Comparison of ENCODE assay signal across 10 cellular contexts in genomic region chr4:185504098-185505047, GRCh38. TPM values are rescaled to one million over a fixed set of nuclear protein-coding genes. Genes with fewer than 3 reads are reported as not detected.
DNase-seq lines count a peak whose midpoint lies in the region; ATAC-seq, FAIRE-seq and TF ChIP-seq lines count a peak whose summit lies in the region.
"Had no signal": no experiment of that assay in that cellular context is flagged by ENCODE, and none has a peak within 500 bp of the region (broad histone marks: within the 10 kb centered on the region; RNA-seq: fewer than 3 reads in every experiment).

No MANE protein-coding gene starts in this region.

- H2AFZ ChIP-seq in HepG2 (ENCODE audit: low read length) = no peak overlapping the region

- TF ChIP-seq EP300 in HepG2 (IDR thresholded peaks at IDR 0.05; ENCODE audit: low read depth in 2 of 2, low read length in 2 of 2) (peak; percentile 60 to 80), HepG2 (CRISPR knock-in tag; IDR thresholded peaks at IDR 0.05; ENCODE audit: borderline replicate concordance) (peak; percentile 48; the same call in 1 of the 2 replicates)

- H3K4me1 Mint-ChIP-seq in HFFc6 (ENCODE audit: low read depth) = peaks cover 12% of the 10 kb centered on the region
- H3K4me1 Mint-ChIP-seq in activated T-cell treated with anti-CD3 and anti-CD28 coated beads, Interleukin-2, amount 50 U/mL, for 4 hours (ENCODE audit: low read depth) = no peaks in the 10 kb centered on the region

- peak; percentile 3 for DNase-seq in HFFc6
- peak; percentile 29 to 44 (median 32) for DNase-seq in body of pancreas
- DNase-seq in HepG2 (ENCODE audit: low spot score) = peak; percentile 95
- peak; percentile 73 for DNase-seq in testis
- DNase-seq in activated T-cell treated with anti-CD3 and anti-CD28 coated beads, Interleukin-2, amount 50 U/mL, for 4 hours = no peak
- DNase-seq in Ammon's horn (ENCODE audit: low spot score) = no peak
- no peak for DNase-seq in dedifferentiated amniotic fluid mesenchymal stem cell (ENCODE audit: extremely low spot score)
- DNase-seq: activated CD4-positive, alpha-beta T cell treated with anti-CD3 and anti-CD28 coated beads for 4 hours had no signal

- BruUV-seq in HepG2 (replicated peaks; lab: Mats Ljungman, UMichigan) = TSS peak; percentile 94

- peak overlapping the region; percentile 71 for H3K4me2 ChIP-seq in HepG2 (ENCODE audit: low read depth, low read length)

- POLR2A ChIA-PET in HepG2 (lab: Yijun Ruan, JAX) = interaction anchor here (0.6 to 1.6 kb wide), 5 partner anchors 9 to 230 kb away, joined by 3 to 8 read pairs (median 5); partner anchors contain the start of genes ANKRD37 and PDLIM3

- peak overlapping the region; percentile 82 for H3K4me3 Mint-ChIP-seq in HFFc6
- H3K4me3 Mint-ChIP-seq in activated T-cell treated with anti-CD3 and anti-CD28 coated beads, Interleukin-2, amount 50 U/mL, for 4 hours = no peak overlapping the region

- no peak overlapping the region for H3K4me3 ChIP-seq in body of pancreas
- H3K4me3 ChIP-seq in HepG2 (replicated peaks in 1 of 3; ENCODE audit: insufficient read depth in 1 of 3, low read depth in 2 of 3, low read length in 3 of 3) = peak overlapping the region; percentile 48 to 57 (median 53)
- no peak overlapping the region for H3K4me3 ChIP-seq in testis

- H3K27me3 ChIP-seq in body of pancreas (no peaks in the 10 kb centered on the region), HepG2 (ENCODE audit: control insufficient read depth in 1 of 2, insufficient read depth in 2 of 2, low read length in 2 of 2) (no peaks in the 10 kb centered on the region), testis (no peaks in the 10 kb centered on the region)

- WGBS in body of pancreas, 2 donors = 83 to 85% methylated on average over 21 of the region's 21 CpGs
- 2% methylated on average over 21 of the region's 21 CpGs for WGBS in HepG2 (ENCODE audit: low lambda C conversion rate)
- 49 to 58% methylated on average over 21 of the region's 21 CpGs for WGBS in testis, 2 donors

- no peaks in the 10 kb centered on the region for H3K79me2 ChIP-seq in HepG2 (ENCODE audit: insufficient read depth, low read length)

- H3K4me1 ChIP-seq in body of pancreas (no peaks in the 10 kb centered on the region), HepG2 (ENCODE audit: insufficient read depth, low read length) (peaks cover 56% of the 10 kb centered on the region), testis (no peaks in the 10 kb centered on the region)

- no peak for TF ChIP-seq CTCF in HFFc6 (IDR thresholded peaks at IDR 0.05)
- no peak for TF ChIP-seq CTCF in body of pancreas (IDR thresholded peaks at IDR 0.05)
- peak; percentile 17; the same call in 1 of the 2 replicates for TF ChIP-seq CTCF in HepG2 (CRISPR knock-in tag; IDR thresholded peaks at IDR 0.05)
- no peak for TF ChIP-seq CTCF in testis (IDR thresholded peaks at IDR 0.05)

- TF ChIP-seq POLR2A in body of pancreas (IDR thresholded peaks at IDR 0.05) = no peak
- no peak for TF ChIP-seq POLR2A in HepG2 (IDR thresholded peaks at IDR 0.05; ENCODE audit: insufficient read depth in 1 of 2, low read depth in 2 of 2, low read length in 2 of 2)
- no peak for TF ChIP-seq POLR2A in testis (IDR thresholded peaks at IDR 0.05)

- in situ Hi-C loops in HepG2 (cut with HindIII; ENCODE audit: extremely low pct_ligation_motif_present, low pct_unique_long_range_greater_than_20kb) = no loop called here

- no peak; the same call in 1 of the 2 replicates for TF ChIP-seq RAD21 in HepG2 (CRISPR knock-in tag; IDR thresholded peaks at IDR 0.05)

- H3K27ac ChIP-seq in body of pancreas (no peak overlapping the region), HepG2 (ENCODE audit: extremely low read length, insufficient read depth, low read length) (peak overlapping the region; percentile 70), testis (peak overlapping the region; percentile 12 to 39)

- H3K36me3 Mint-ChIP-seq in HFFc6 (ENCODE audit: low read depth) = peaks cover 6% of the 10 kb centered on the region; the same call in 1 of the 2 replicates
- H3K36me3 Mint-ChIP-seq in activated T-cell treated with anti-CD3 and anti-CD28 coated beads, Interleukin-2, amount 50 U/mL, for 4 hours (ENCODE audit: insufficient read depth) = no peaks in the 10 kb centered on the region

- CTCF ChIA-PET in HepG2 (lab: Yijun Ruan, JAX; ENCODE audit: low intra/inter-chr PET ratio, low total read pairs) = interaction anchor here (0.6 kb wide), 1 partner anchor 30 kb away, joined by 3 read pairs; no protein-coding TSS in a partner anchor

- H3K36me3 ChIP-seq in body of pancreas (replicated peaks in 1 of 2; ENCODE audit: insufficient read depth in 1 of 2, low read depth in 2 of 2) = no peaks in the 10 kb centered on the region
- no peaks in the 10 kb centered on the region for H3K36me3 ChIP-seq in HepG2 (replicated peaks in 1 of 2; ENCODE audit: control insufficient read depth in 1 of 2, insufficient read depth in 2 of 2, low read length in 2 of 2)
- H3K36me3 ChIP-seq in testis (ENCODE audit: low read depth, missing control alignments) = no peaks in the 10 kb centered on the region

- peak; percentile 96 for FAIRE-seq in HepG2 (lab: Jason Lieb, UNC)

- H3K9me3 ChIP-seq in body of pancreas = no peaks in the 10 kb centered on the region
- no peaks in the 10 kb centered on the region for H3K9me3 ChIP-seq in HepG2 (ENCODE audit: low read length)
- no peaks in the 10 kb centered on the region for H3K9me3 ChIP-seq in testis

- H4K20me1 ChIP-seq in HepG2 (ENCODE audit: insufficient read depth, low read length) = no peaks in the 10 kb centered on the region

- intact Hi-C loops in body of pancreas (cut with DNase I) (no loop called here), HepG2 (cut with micrococcal nuclease; ENCODE audit: unreplicated experiment) (loop anchor here (5.0 kb wide), 1 partner anchor 63 kb away; no protein-coding TSS in a partner anchor), testis (cut with DNase I; ENCODE audit: low total_unique reads) (no loop called here)

- peak overlapping the region; percentile 6; the same call in 1 of the 2 replicates for H3K27ac Mint-ChIP-seq in HFFc6

- peaks cover 7% of the 10 kb centered on the region for H3K9me3 Mint-ChIP-seq in HFFc6
- peaks cover 8% of the 10 kb centered on the region for H3K9me3 Mint-ChIP-seq in activated T-cell treated with anti-CD3 and anti-CD28 coated beads, Interleukin-2, amount 50 U/mL, for 4 hours

- peaks cover 12% of the 10 kb centered on the region for H3K27me3 Mint-ChIP-seq in HFFc6 (ENCODE audit: insufficient read depth)
- H3K27me3 Mint-ChIP-seq in activated T-cell treated with anti-CD3 and anti-CD28 coated beads, Interleukin-2, amount 50 U/mL, for 4 hours (ENCODE audit: low read depth) = peaks cover 31% of the 10 kb centered on the region
- H3K27me3 Mint-ChIP-seq: brain had no signal

- ATAC-seq in body of pancreas (peak; percentile 59), HepG2 (peak; percentile 97), HG02973 (IDR thresholded peaks at IDR 0.05; ENCODE audit: unreplicated experiment) (no peak)
- ATAC-seq in activated T-cell treated with anti-CD3 and anti-CD28 coated beads, Interleukin-2, amount 50 U/mL, for 4 hours = no peak

- H3K9ac ChIP-seq in HepG2 (ENCODE audit: insufficient read depth, low read depth, low read length) = peak overlapping the region; percentile 55

RNA-seq across cellular contexts. Expression of gene PDLIM3, which starts 30.9 kb away (rescaled TPM):
- total RNA-seq in HFFc6 (2021; fragmentation: NEBNext Ultra II Directional; extraction: Animal tissue kit (Norgen Biotek cat#: 25700)) = not detected
- total RNA-seq in body of pancreas (10 to 100 TPM; 22.1 to 40.2 TPM), HepG2 (2016; rRNA removed; fragmentation: Illumina TruSeq; extraction: Trizol) (5.9 and 6.3 TPM in 2 replicates), testis (10 to 100 TPM; 29.8 to 41.6 TPM)
- total RNA-seq in HepG2 (2016; cell fraction: cytosol; rRNA removed; fragmentation: Illumina TruSeq; extraction: Trizol; ENCODE audit: low read depth) = 2.5 and 3.1 TPM in 2 replicates
- 6.4 and 8.1 TPM in 2 replicates for total RNA-seq in HepG2 (2016; cell fraction: insoluble cytoplasmic fraction; rRNA removed; fragmentation: Illumina TruSeq; extraction: Trizol)
- total RNA-seq in HepG2 (2016; cell fraction: membrane; rRNA removed; fragmentation: Illumina TruSeq; extraction: Trizol) = 5.3 TPM in 2 replicates
- total RNA-seq in HepG2 (2016; cell fraction: nucleus; rRNA removed; fragmentation: Illumina TruSeq; extraction: Trizol) = 5.3 and 5.9 TPM in 2 replicates
- polyA plus RNA-seq in HepG2 (2011; rRNA removed) (14.0 and 14.8 TPM in 2 replicates), testis (ENCODE audit: insufficient read depth, low read depth, low replicate concordance) (66.4 TPM)
- 14.0 and 16.0 TPM in 2 replicates for polyA plus RNA-seq in HepG2 (2011; cell fraction: cytosol; rRNA removed)
- 10.4 and 14.3 TPM in 2 replicates for polyA plus RNA-seq in HepG2 (2011; cell fraction: nucleus; rRNA removed)
- 3.0 and 13.6 TPM in 2 replicates for polyA plus RNA-seq in HepG2 (2012)
- 3.0 and 3.2 TPM in 2 replicates for polyA plus RNA-seq in HepG2 (2016; cell fraction: cytosol; fragmentation: Illumina TruSeq; extraction: Trizol; ENCODE audit: low read depth)
- polyA plus RNA-seq in HepG2 (2016; cell fraction: insoluble cytoplasmic fraction; fragmentation: Illumina TruSeq; extraction: Trizol; ENCODE audit: low read depth) = 7.6 and 8.1 TPM in 2 replicates
- polyA plus RNA-seq in HepG2 (2016; cell fraction: membrane; fragmentation: Illumina TruSeq; extraction: Trizol; ENCODE audit: low read depth) = 3.8 and 4.4 TPM in 2 replicates
- 4.3 and 4.8 TPM in 2 replicates for polyA plus RNA-seq in HepG2 (2016; cell fraction: nucleus; fragmentation: Illumina TruSeq; extraction: Trizol; ENCODE audit: insufficient read depth, low read depth)
- polyA minus RNA-seq in HepG2 (2011; rRNA and poly(A)+ RNA removed; ENCODE audit: low replicate concordance) = 6.4 and 20.2 TPM in 2 replicates
- polyA minus RNA-seq in HepG2 (2011; cell fraction: cytosol; rRNA and poly(A)+ RNA removed) = 8.4 and 8.7 TPM in 2 replicates
- 17.7 and 18.2 TPM in 2 replicates for polyA minus RNA-seq in HepG2 (2011; cell fraction: nucleus; rRNA and poly(A)+ RNA removed)
- total RNA-seq in activated T-cell treated with anti-CD3 and anti-CD28 coated beads, Interleukin-2, amount 50 U/mL, for 4 hours = not detected

RNA-seq across cellular contexts. Expression of gene CCDC110, which starts 32.8 kb away (rescaled TPM):
- total RNA-seq in HFFc6 (2021; fragmentation: NEBNext Ultra II Directional; extraction: Animal tissue kit (Norgen Biotek cat#: 25700)) = not detected
- total RNA-seq in body of pancreas (10 to 100 TPM; 15.3 to 20.1 TPM), HepG2 (2016; rRNA removed; fragmentation: Illumina TruSeq; extraction: Trizol) (not detected in 2 replicates), testis (10 to 100 TPM; 39.1 to 78.1 TPM)
- total RNA-seq in HepG2 (2016; cell fraction: cytosol; rRNA removed; fragmentation: Illumina TruSeq; extraction: Trizol; ENCODE audit: low read depth) = not detected in 2 replicates
- total RNA-seq in HepG2 (2016; cell fraction: insoluble cytoplasmic fraction; rRNA removed; fragmentation: Illumina TruSeq; extraction: Trizol) = not detected in 2 replicates
- total RNA-seq in HepG2 (2016; cell fraction: membrane; rRNA removed; fragmentation: Illumina TruSeq; extraction: Trizol) = not detected in 2 replicates
- total RNA-seq in HepG2 (2016; cell fraction: nucleus; rRNA removed; fragmentation: Illumina TruSeq; extraction: Trizol) = not detected in 2 replicates
- polyA plus RNA-seq in HepG2 (2011; rRNA removed) (not detected in 2 replicates), testis (ENCODE audit: insufficient read depth, low read depth, low replicate concordance) (28.1 TPM)
- polyA plus RNA-seq in HepG2 (2011; cell fraction: cytosol; rRNA removed) = 0.06 TPM in 1 of 2 replicates, not detected in the other
- not detected in 2 replicates for polyA plus RNA-seq in HepG2 (2011; cell fraction: nucleus; rRNA removed)
- 0.16 and 0.35 TPM in 2 replicates for polyA plus RNA-seq in HepG2 (2012)
- polyA plus RNA-seq in HepG2 (2016; cell fraction: cytosol; fragmentation: Illumina TruSeq; extraction: Trizol; ENCODE audit: low read depth) = not detected in 2 replicates
- not detected in 2 replicates for polyA plus RNA-seq in HepG2 (2016; cell fraction: insoluble cytoplasmic fraction; fragmentation: Illumina TruSeq; extraction: Trizol; ENCODE audit: low read depth)
- polyA plus RNA-seq in HepG2 (2016; cell fraction: membrane; fragmentation: Illumina TruSeq; extraction: Trizol; ENCODE audit: low read depth) = not detected in 2 replicates
- polyA plus RNA-seq in HepG2 (2016; cell fraction: nucleus; fragmentation: Illumina TruSeq; extraction: Trizol; ENCODE audit: insufficient read depth, low read depth) = not detected in 2 replicates
- not detected in 2 replicates for polyA minus RNA-seq in HepG2 (2011; rRNA and poly(A)+ RNA removed; ENCODE audit: low replicate concordance)
- polyA minus RNA-seq in HepG2 (2011; cell fraction: cytosol; rRNA and poly(A)+ RNA removed) = not detected in 2 replicates
- polyA minus RNA-seq in HepG2 (2011; cell fraction: nucleus; rRNA and poly(A)+ RNA removed) = not detected in 2 replicates
- not detected for total RNA-seq in activated T-cell treated with anti-CD3 and anti-CD28 coated beads, Interleukin-2, amount 50 U/mL, for 4 hours

Comparison
In these comparisons a context has a peak if more than half of its experiments do, and no peak if none do; other contexts are left out.
1. DNase-seq: peak in HFFc6 (single experiment), body of pancreas (4 of 4), HepG2 (single experiment) and testis (single experiment); none in activated T-cell treated with anti-CD3 and anti-CD28 coated beads, Interleukin-2, amount 50 U/mL, for 4 hours (single experiment), Ammon's horn (single experiment) and dedifferentiated amniotic fluid mesenchymal stem cell (single experiment).
2. ATAC-seq: peak in body of pancreas (single experiment) and HepG2 (single experiment); none in activated T-cell treated with anti-CD3 and anti-CD28 coated beads, Interleukin-2, amount 50 U/mL, for 4 hours (0 of 2) and HG02973 (single experiment).
3. H3K27ac ChIP-seq: peak in HepG2 (single experiment) and testis (2 of 2); none in body of pancreas (0 of 4).
4. H3K4me3 ChIP-seq: peak in HepG2 (3 of 3); none in body of pancreas (0 of 2) and testis (0 of 2).
5. RNA of gene CCDC110, which starts 32.8 kb away (total RNA-seq): 39.1 to 78.1 TPM in testis and 15.3 to 20.1 TPM in body of pancreas; not detected in HFFc6, not detected in activated T-cell treated with anti-CD3 and anti-CD28 coated beads, Interleukin-2, amount 50 U/mL, for 4 hours and not detected in HepG2; every median in the first group is over 10 times any median in the second.